Comparison of ENCODE assay signal across 18 cellular contexts in genomic region chr20:37361336-37361735, GRCh38. TPM values are rescaled to one million over a fixed set of nuclear protein-coding genes. Genes with fewer than 3 reads are reported as not detected.
DNase-seq lines count a peak whose midpoint lies in the region.
"Had no signal": no experiment of that assay in that cellular context is flagged by ENCODE, and none has a peak within 500 bp of the region (broad histone marks: within the 10 kb centered on the region; RNA-seq: fewer than 3 reads in every experiment).

No MANE protein-coding gene starts in this region.

- peaks cover 0 to 8% (median 0%) of the 10 kb centered on the region in 11 experiments; a peak in 7 of 22 replicates for H3K9me3 ChIP-seq in BLaER1 treated with 17β-estradiol and CSF1 and Interleukin-3, amounts not matched to agents 10 nM and 100 nM (replicated peaks in 1 of 11)
- peaks cover 2% of the 10 kb centered on the region for H3K9me3 ChIP-seq in trophoblast cell (ENCODE audit: insufficient read depth, low read depth, low read length)

- H3K9ac ChIP-seq in BLaER1 treated with 17β-estradiol and CSF1 and Interleukin-3, amounts not matched to agents 10 nM and 100 nM: peak overlapping the region in 1 of 11 experiments; percentile 23; a peak in 2 of 22 replicates
- H3K9ac ChIP-seq in trophoblast cell (ENCODE audit: low read length): no peak overlapping the region

- H2BK120ac ChIP-seq in trophoblast cell (ENCODE audit: insufficient read depth, low read length, poor library complexity): no peak overlapping the region

- H4K8ac ChIP-seq in trophoblast cell (ENCODE audit: low read depth, low read length): no peak overlapping the region

- H2AFZ ChIP-seq in trophoblast cell (ENCODE audit: insufficient read depth, low read length, poor library complexity): no peak overlapping the region
- H2AFZ ChIP-seq: PC-9 had no signal

- peaks cover 14 to 63% (median 28%) of the 10 kb centered on the region in 11 experiments for H3K36me3 ChIP-seq in BLaER1 treated with 17β-estradiol and CSF1 and Interleukin-3, amounts not matched to agents 10 nM and 100 nM
- peaks cover 79 to 89% of the 10 kb centered on the region in 2 experiments for H3K36me3 ChIP-seq in trophoblast cell (ENCODE audit: control insufficient read depth in 1 of 2, insufficient read depth in 2 of 2, low read length in 2 of 2)

- H3K79me1 ChIP-seq in trophoblast cell (ENCODE audit: low read length): peaks cover 3% of the 10 kb centered on the region

- H4K12ac ChIP-seq in trophoblast cell (ENCODE audit: low read depth, low read length): no peak overlapping the region

- WGBS in trophoblast cell (ENCODE audit: extremely low coverage, insufficient coverage, insufficient read length): no CpG with 5 or more reads among the region's 8 CpGs

- no peak overlapping the region for H2BK5ac ChIP-seq in trophoblast cell (ENCODE audit: low read depth, low read length, poor library complexity)

- no peaks in the 10 kb centered on the region for H3K27me3 ChIP-seq in BLaER1 treated with 17β-estradiol and CSF1 and Interleukin-3, amounts not matched to agents 10 nM and 100 nM
- H3K27me3 ChIP-seq in trophoblast cell (ENCODE audit: insufficient read depth, low read length): no peaks in the 10 kb centered on the region

- H3K79me2 ChIP-seq in trophoblast cell (ENCODE audit: control insufficient read depth, insufficient read depth, low read length, poor library complexity): peaks cover 59% of the 10 kb centered on the region

- peak overlapping the region in 6 of 11 experiments; percentile 10 to 99 (median 40); a peak in 10 of 22 replicates for H3K4me2 ChIP-seq in BLaER1 treated with 17β-estradiol and CSF1 and Interleukin-3, amounts not matched to agents 10 nM and 100 nM
- H3K4me2 ChIP-seq in trophoblast cell (ENCODE audit: low read length): no peak overlapping the region
- H3K4me2 ChIP-seq: PC-9 had no signal

- peaks cover 14 to 97% (median 79%) of the 10 kb centered on the region in 11 experiments for H4K20me1 ChIP-seq in BLaER1 treated with 17β-estradiol and CSF1 and Interleukin-3, amounts not matched to agents 10 nM and 100 nM

- H3K4me1 ChIP-seq in BLaER1 treated with 17β-estradiol and CSF1 and Interleukin-3, amounts not matched to agents 10 nM and 100 nM: peaks cover 46 to 99% (median 95%) of the 10 kb centered on the region in 10 experiments
- peaks cover 16 to 26% of the 10 kb centered on the region in 2 experiments for H3K4me1 ChIP-seq in trophoblast cell (ENCODE audit: control insufficient read depth in 1 of 2, insufficient read depth in 2 of 2, low read length in 2 of 2)

- DNase-seq in 8988T (peak; percentile 4), trophoblast cell (no peak), T-helper 1 cell (no peak), NCI-H1694 treated with DMSO at 0.1 percent for 48 hours (lab: John Stamatoyannopoulos, UW) (no peak)
- DNase-seq in stimulated activated CD8-positive, alpha-beta memory T cell treated with anti-CD3 and anti-CD28 coated beads, Interleukin-4, amount 100 ng/mL, for 48 hours: no peak
- DNase-seq: CD8-positive, alpha-beta T cell; DMS79; GOT3; HFFc6; NCI-H1417 treated with DMSO at 0.1 percent for 48 hours; NCI-H2029 treated with DMSO at 0.1 percent for 48 hours; NCI-H510A; NCI-H774; PC-9; SHP77 treated with DMSO at 0.1 percent for 48 hours had no signal

- H3K27ac ChIP-seq in BLaER1 treated with 17β-estradiol and CSF1 and Interleukin-3, amounts not matched to agents 10 nM and 100 nM: peak overlapping the region in 4 of 11 experiments; percentile 5 to 44 (median 40); a peak in 7 of 22 replicates
- H3K27ac ChIP-seq in angular gyrus (ENCODE audit: low read depth, low read length) (peak overlapping the region; percentile 54), trophoblast cell (ENCODE audit: low read depth, low read length) (no peak overlapping the region)
- H3K27ac ChIP-seq: PC-9 had no signal

- H3K4ac ChIP-seq in trophoblast cell (ENCODE audit: low read depth, low read length): peak overlapping the region; percentile 98

- H3K14ac ChIP-seq in trophoblast cell (ENCODE audit: low read length): no peak overlapping the region

- no peak overlapping the region for H3K4me3 ChIP-seq in BLaER1 treated with 17β-estradiol and CSF1 and Interleukin-3, amounts not matched to agents 10 nM and 100 nM
- H3K4me3 ChIP-seq in trophoblast cell (ENCODE audit: low read depth, low read length): no peak overlapping the region
- H3K4me3 ChIP-seq: K562, PC-9 had no signal

- H4K91ac ChIP-seq in trophoblast cell (ENCODE audit: low read depth, low read length): no peak overlapping the region

- no peak overlapping the region for H2AK5ac ChIP-seq in trophoblast cell (ENCODE audit: low read length)

- H3K23ac ChIP-seq in trophoblast cell (ENCODE audit: low read length): no peak overlapping the region

- no peak overlapping the region for H2BK12ac ChIP-seq in trophoblast cell (ENCODE audit: low read length)

- no peak overlapping the region for H3K18ac ChIP-seq in trophoblast cell (ENCODE audit: low read length)

RNA-seq across cellular contexts. Expression of gene SRC, which starts 15.4 kb away (rescaled TPM):
- polyA plus RNA-seq in trophoblast cell (2013): 188 and 198 TPM in 2 replicates
